ENCODE assay signal across 17 cellular contexts in the genomic region with DNA sequence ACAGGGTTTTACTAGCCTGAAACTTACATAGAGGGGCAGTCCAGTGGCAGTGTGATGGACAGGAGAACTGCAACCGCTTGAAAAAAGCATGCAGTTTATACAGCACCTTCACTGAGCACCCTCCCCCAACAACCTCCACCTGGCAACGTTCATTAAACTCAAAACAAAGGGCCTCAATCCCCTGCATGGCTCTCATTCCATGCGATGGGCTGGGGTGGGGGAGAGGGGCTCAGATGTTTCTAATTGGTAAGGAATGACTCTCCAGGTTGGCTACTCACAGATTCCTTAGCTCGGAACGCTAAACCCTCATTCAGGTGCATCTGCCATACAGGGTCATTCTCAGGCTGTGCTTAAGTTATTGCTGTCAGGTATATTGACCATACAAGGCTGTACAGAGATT.
DNase-seq lines count a peak whose midpoint lies in the region; ATAC-seq and TF ChIP-seq lines count a peak whose summit lies in the region.
"Had no signal": no experiment of that assay in that cellular context is flagged by ENCODE, and none has a peak within 500 bp of the region (broad histone marks: within the 10 kb centered on the region; RNA-seq: fewer than 3 reads in every experiment).

No MANE protein-coding gene starts in this region.

- H3K27me3 ChIP-seq in left ventricle myocardium inferior (ENCODE audit: low read depth) (no peaks in the 10 kb centered on the region), iPS-20b (ENCODE audit: insufficient read depth, low read length) (no peaks in the 10 kb centered on the region), stomach (no peaks in the 10 kb centered on the region), SK-N-SH (ENCODE audit: insufficient read depth) (no peaks in the 10 kb centered on the region)

- 68 to 76% (median 71%) methylated on average over 5 of the region's 5 CpGs for WGBS in stomach, 5 donors
- WGBS in SK-N-SH (ENCODE audit: low lambda C conversion rate), result 83% methylated on average over 5 of the region's 5 CpGs

- H3K36me3 ChIP-seq in left ventricle myocardium inferior (no peaks in the 10 kb centered on the region), iPS-20b (ENCODE audit: insufficient read depth, low read depth, low read length) (no peaks in the 10 kb centered on the region), stomach (no peaks in the 10 kb centered on the region), SK-N-SH (replicated peaks in 1 of 2; ENCODE audit: control insufficient read depth in 1 of 2, insufficient read depth in 2 of 2, low read length in 1 of 2) (no peaks in the 10 kb centered on the region)

- no peak for DNase-seq in left ventricle myocardium inferior
- DNase-seq in left ventricle myocardium superior, result no peak
- no peak for DNase-seq in stomach
- no peak for DNase-seq in activated CD4-positive, alpha-beta T cell treated with anti-CD3 and anti-CD28 coated beads for 1 hour
- DNase-seq in NCI-H748 (lab: John Stamatoyannopoulos, UW; ENCODE audit: unreplicated experiment), result no peak
- DNase-seq in SK-N-SH, result no peak
- DNase-seq: AML-193; C1 segment of cervical spinal cord; Calu3; CD4-positive, alpha-beta T cell; DMS 273 treated with DMSO at 0.1 percent for 48 hours; HCEC 1CT had no signal

- peaks cover 10% of the 10 kb centered on the region for H3F3A ChIP-seq in SK-N-SH (replicated peaks; ENCODE audit: insufficient read depth)

- no peak for TF ChIP-seq RAD21 in SK-N-SH (IDR thresholded peaks at IDR 0.05; ENCODE audit: low read length)

- no peaks in the 10 kb centered on the region for H3K9me2 ChIP-seq in SK-N-SH

- peak overlapping the region; percentile 65 for H3K27ac ChIP-seq in left ventricle myocardium inferior (replicated peaks)
- peak overlapping the region; percentile 40 for H3K27ac ChIP-seq in VCaP
- H3K27ac ChIP-seq in iPS-20b (ENCODE audit: low read length), result no peak overlapping the region
- H3K27ac ChIP-seq in stomach, result peak overlapping the region in 3 of 5 donors; percentile 8 to 44 (median 23)
- no peak overlapping the region for H3K27ac ChIP-seq in SK-N-SH (ENCODE audit: low read depth in 2 of 2, low read length in 1 of 2)
- H3K27ac ChIP-seq: 22Rv1, HL-60 had no signal

- H3K79me2 ChIP-seq in SK-N-SH (ENCODE audit: insufficient read depth), result no peaks in the 10 kb centered on the region

- H3K9ac ChIP-seq in iPS-20b (ENCODE audit: low read depth, low read length) (0 out of 2 replicates have a peak overlapping the region, but pooled peaks have one; percentile 2), SK-N-SH (no peak overlapping the region)

- ATAC-seq in left ventricle myocardium superior, result no peak
- ATAC-seq: GM12878 had no signal

- intact Hi-C loops in left ventricle myocardium inferior (cut with micrococcal nuclease), result loop anchor here (10.0 kb wide), 1 partner anchor 78 kb away; the partner anchor contains the start of genes ITGA1 and PELO
- intact Hi-C loops in left ventricle myocardium superior (cut with micrococcal nuclease), result loop anchor here (10.0 kb wide), 1 partner anchor 78 kb away; the partner anchor contains the start of genes ITGA1 and PELO
- intact Hi-C loops in stomach (cut with DNase I; ENCODE audit: low total_unique reads), result no loop called here

- CTCF ChIA-PET in SK-N-SH (lab: Yijun Ruan, JAX), result interaction anchor here (1.6 kb wide), 1 partner anchor 209 kb away, joined by 3 read pairs; no protein-coding TSS in a partner anchor

- H3K4me3 ChIP-seq in left ventricle myocardium inferior (no peak overlapping the region), iPS-20b (ENCODE audit: low read length) (no peak overlapping the region), stomach (no peak overlapping the region), SK-N-SH (ENCODE audit: low read depth in 2 of 2, low read length in 1 of 2) (no peak overlapping the region)
- H3K4me3 ChIP-seq: GM12878 had no signal

- no peak for TF ChIP-seq POLR2A in stomach (IDR thresholded peaks at IDR 0.05)

- no peak overlapping the region for H2AFZ ChIP-seq in SK-N-SH (ENCODE audit: low read depth)

- POLR2A ChIA-PET in SK-N-SH (lab: Yijun Ruan, JAX), result no interaction called here

- no peaks in the 10 kb centered on the region for H4K20me1 ChIP-seq in SK-N-SH (ENCODE audit: insufficient read depth)

- TF ChIP-seq CTCF in left ventricle myocardium inferior (IDR thresholded peaks at IDR 0.05; ENCODE audit: borderline replicate concordance) (no peak), VCaP (conservative IDR thresholded peaks at IDR 0.05) (no peak), stomach (IDR thresholded peaks at IDR 0.05) (no peak), SK-N-SH (IDR thresholded peaks at IDR 0.05) (no peak)

- H3K4me2 ChIP-seq in SK-N-SH, result no peak overlapping the region

- no peaks in the 10 kb centered on the region for H3K9me3 ChIP-seq in left ventricle myocardium inferior (replicated peaks)
- H3K9me3 ChIP-seq in iPS-20b (ENCODE audit: insufficient read depth, low read depth, low read length), result no peaks in the 10 kb centered on the region
- no peaks in the 10 kb centered on the region for H3K9me3 ChIP-seq in stomach
- H3K9me3 ChIP-seq in SK-N-SH, result no peaks in the 10 kb centered on the region

- peaks cover 63% of the 10 kb centered on the region for H3K4me1 ChIP-seq in left ventricle myocardium inferior
- peaks cover 6% of the 10 kb centered on the region; the same call in 1 of the 2 replicates for H3K4me1 ChIP-seq in iPS-20b (ENCODE audit: insufficient read depth, low read length)
- peaks cover 26 to 61% (median 37%) of the 10 kb centered on the region in 4 donors for H3K4me1 ChIP-seq in stomach
- peaks cover 2 to 15% of the 10 kb centered on the region in 2 experiments; a peak in 3 of 4 replicates for H3K4me1 ChIP-seq in SK-N-SH (ENCODE audit: control insufficient read depth in 1 of 2, insufficient read depth in 2 of 2, low read depth in 1 of 2, low read length in 1 of 2)

- TF ChIP-seq EP300 in stomach (IDR thresholded peaks at IDR 0.05), result no peak
- no peak for TF ChIP-seq EP300 in SK-N-SH (IDR thresholded peaks at IDR 0.05; ENCODE audit: borderline replicate concordance in 1 of 2, low read depth in 1 of 2, low read length in 1 of 2)

TF ChIP-seq in SK-N-SH, 30 proteins besides CTCF, POLR2A, EP300 and RAD21:
- no peak for TF ChIP-seq NFIC (IDR thresholded peaks at IDR 0.05; ENCODE audit: borderline replicate concordance)
- no peak for TF ChIP-seq ELF1 (IDR thresholded peaks at IDR 0.05)
- TF ChIP-seq SIN3A (IDR thresholded peaks at IDR 0.05; ENCODE audit: borderline replicate concordance, low read depth, low read length), result no peak
- TF ChIP-seq, protein P1, sequence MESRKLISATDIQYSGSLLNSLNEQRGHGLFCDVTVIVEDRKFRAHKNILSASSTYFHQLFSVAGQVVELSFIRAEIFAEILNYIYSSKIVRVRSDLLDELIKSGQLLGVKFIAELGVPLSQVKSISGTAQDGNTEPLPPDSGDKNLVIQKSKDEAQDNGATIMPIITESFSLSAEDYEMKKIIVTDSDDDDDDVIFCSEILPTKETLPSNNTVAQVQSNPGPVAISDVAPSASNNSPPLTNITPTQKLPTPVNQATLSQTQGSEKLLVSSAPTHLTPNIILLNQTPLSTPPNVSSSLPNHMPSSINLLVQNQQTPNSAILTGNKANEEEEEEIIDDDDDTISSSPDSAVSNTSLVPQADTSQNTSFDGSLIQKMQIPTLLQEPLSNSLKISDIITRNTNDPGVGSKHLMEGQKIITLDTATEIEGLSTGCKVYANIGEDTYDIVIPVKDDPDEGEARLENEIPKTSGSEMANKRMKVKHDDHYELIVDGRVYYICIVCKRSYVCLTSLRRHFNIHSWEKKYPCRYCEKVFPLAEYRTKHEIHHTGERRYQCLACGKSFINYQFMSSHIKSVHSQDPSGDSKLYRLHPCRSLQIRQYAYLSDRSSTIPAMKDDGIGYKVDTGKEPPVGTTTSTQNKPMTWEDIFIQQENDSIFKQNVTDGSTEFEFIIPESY (IDR thresholded peaks at IDR 0.05; ENCODE audit: borderline replicate concordance, low read depth), result no peak
- no peak for TF ChIP-seq EZH2phosphoT487 (IDR thresholded peaks at IDR 0.05; ENCODE audit: borderline replicate concordance, low read depth)

Comparison
In these comparisons a context has a peak if more than half of its experiments do, and no peak if none do; other contexts are left out.
1. H3K27ac ChIP-seq: peak in left ventricle myocardium inferior (single experiment), VCaP (single experiment) and stomach (3 of 5); none in iPS-20b (single experiment) and SK-N-SH (0 of 2).